In genomic region chr7:111483078-111483477, GRCh38 we compare ENCODE assay signal across 8 cellular contexts.
"Had no signal": no experiment of that assay in that cellular context is flagged by ENCODE, and none has a peak within 500 bp of the region (broad histone marks: within the 10 kb centered on the region; RNA-seq: fewer than 3 reads in every experiment).

No MANE protein-coding gene starts in this region.

- DNase-seq: GDM1, GF-D8 had no signal

- FAIRE-seq: G401.6, GM12878, GM12891, GM12892, GM18507, GM19239 had no signal

- ATAC-seq: GM12878 had no signal

- H3K4me3 ChIP-seq: GM12878 had no signal
